ENCODE assay signal across 8 cellular contexts in genomic region chr6:73586416-73586974, GRCh38.
DNase-seq lines count a peak whose midpoint lies in the region; ATAC-seq and TF ChIP-seq lines count a peak whose summit lies in the region.

No MANE protein-coding gene starts in this region.

- H3K4me2 ChIP-seq in DOHH2 (ENCODE audit: low read length): peak overlapping the region; percentile 76

- no peaks in the 10 kb centered on the region for H3F3A ChIP-seq in DOHH2 (ENCODE audit: control insufficient read depth, insufficient read depth)

- in situ Hi-C loops in gastrocnemius medialis (cut with MboI; ENCODE audit: low sequenced_read_pairs in 4 of 4): loop anchor here in 1 of 4 donors (10.0 kb wide), 1 partner anchor 62 kb away; the partner anchor contains the start of gene EEF1A1

- H3K27me3 ChIP-seq in DOHH2 (ENCODE audit: control insufficient read depth, low read length) (no peaks in the 10 kb centered on the region), gastrocnemius medialis (no peaks in the 10 kb centered on the region)

- H3K36me3 ChIP-seq in DOHH2 (ENCODE audit: control insufficient read depth, low read length) (no peaks in the 10 kb centered on the region), gastrocnemius medialis (no peaks in the 10 kb centered on the region)

- no peaks in the 10 kb centered on the region for H3K9me3 ChIP-seq in DOHH2 (ENCODE audit: control insufficient read depth, insufficient read depth, low read length)
- H3K9me3 ChIP-seq in gastrocnemius medialis: no peaks in the 10 kb centered on the region

- peak overlapping the region; percentile 58 for H3K27ac ChIP-seq in DOHH2 (ENCODE audit: low read depth, low read length)
- H3K27ac ChIP-seq in VCaP: peak overlapping the region; percentile 91
- H3K27ac ChIP-seq in gastrocnemius medialis: peak overlapping the region; percentile 75 to 84 (median 83)

- no peaks in the 10 kb centered on the region for H3K79me2 ChIP-seq in DOHH2 (ENCODE audit: control insufficient read depth, low read length)

- peak; percentile 60 for DNase-seq in globus pallidus (ENCODE audit: low spot score)
- DNase-seq in gastrocnemius medialis: peak in 1 of 2 donors; percentile 8
- no peak for DNase-seq in hippocampal formation (lab: John Stamatoyannopoulos, UW)
- no peak for DNase-seq in NCI-H2081 treated with DMSO at 0.1 percent for 48 hours (lab: John Stamatoyannopoulos, UW)
- no peak for DNase-seq in epidermal melanocyte (ENCODE audit: insufficient read length, low spot score)

- intact Hi-C loops in gastrocnemius medialis (cut with DNase I; ENCODE audit: low total_unique reads): no loop called here

- no peaks in the 10 kb centered on the region for H4K20me1 ChIP-seq in DOHH2 (ENCODE audit: control insufficient read depth, insufficient read depth, low read depth, low read length)

- no peak for TF ChIP-seq POLR2A in gastrocnemius medialis (IDR thresholded peaks at IDR 0.05)

- H3K4me1 ChIP-seq in DOHH2 (ENCODE audit: control insufficient read depth, low read length) (peaks cover 23% of the 10 kb centered on the region), gastrocnemius medialis (peaks cover 0 to 11% of the 10 kb centered on the region in 2 donors)

- peak overlapping the region; percentile 61 for H3K4me3 ChIP-seq in DOHH2 (ENCODE audit: low read length)
- peak overlapping the region; percentile 8 to 42 (median 26) for H3K4me3 ChIP-seq in gastrocnemius medialis

- H3K9me2 ChIP-seq in DOHH2 (replicated peaks; ENCODE audit: control insufficient read depth, low read length): no peaks in the 10 kb centered on the region

- TF ChIP-seq CTCF in DOHH2 (IDR thresholded peaks at IDR 0.05; ENCODE audit: low read depth, low read length, poor library complexity, severe bottlenecking) (no peak), VCaP (conservative IDR thresholded peaks at IDR 0.05) (no peak), gastrocnemius medialis (IDR thresholded peaks at IDR 0.05 in 4 of 5, conservative IDR thresholded peaks at IDR 0.05 in 1 of 5) (no peak)

- peak; percentile 16 for ATAC-seq in HG02759 (IDR thresholded peaks at IDR 0.05; ENCODE audit: unreplicated experiment)
- peak; percentile 31 to 45 for ATAC-seq in gastrocnemius medialis
